In genomic region chr19:55426042-55426441, GRCh38 we compare ENCODE assay signal across 23 cellular contexts. TPM values are rescaled to one million over a fixed set of nuclear protein-coding genes. Genes with fewer than 3 reads are reported as not detected.
DNase-seq lines count a peak whose midpoint lies in the region; ATAC-seq and TF ChIP-seq lines count a peak whose summit lies in the region.
"Had no signal": no experiment of that assay in that cellular context is flagged by ENCODE, and none has a peak within 500 bp of the region (broad histone marks: within the 10 kb centered on the region; RNA-seq: fewer than 3 reads in every experiment).

No MANE protein-coding gene starts in this region.

- POLR2A ChIA-PET in activated CD4-positive, alpha-beta T cell treated with anti-CD3 and anti-CD28 coated beads for 36 hours (lab: Charles Lee), result no interaction called here

- ATAC-seq in activated CD4-positive, alpha-beta T cell treated with anti-CD3 and anti-CD28 coated beads for 36 hours, result no peak
- ATAC-seq in HG03175 (IDR thresholded peaks at IDR 0.05; ENCODE audit: unreplicated experiment), result no peak
- ATAC-seq: CD8-positive, alpha-beta T cell; GM12878; HCT116 had no signal

- H3K4me1 Mint-ChIP-seq in activated CD4-positive, alpha-beta T cell treated with anti-CD3 and anti-CD28 coated beads for 36 hours, result peaks cover 10% of the 10 kb centered on the region

- peaks cover 0 to 2% (median 0%) of the 10 kb centered on the region in 45 donors for H3K27me3 ChIP-seq in dorsolateral prefrontal cortex
- H3K27me3 ChIP-seq in layer of hippocampus (ENCODE audit: control insufficient read depth, insufficient read depth, low read length), result no peaks in the 10 kb centered on the region
- H3K27me3 ChIP-seq: BLaER1, SJCRH30 had no signal

- DNase-seq in Ammon's horn (ENCODE audit: low spot score) (peak; percentile 92), dorsolateral prefrontal cortex (peak in 2 of 10 donors; percentile 63 to 64), putamen (ENCODE audit: low spot score) (peak; percentile 94), NOMO-1 treated with dmso at 0.1 percent for 144 hours (lab: John Stamatoyannopoulos, UW; ENCODE audit: unreplicated experiment) (no peak), T-helper 2 cell (no peak)
- DNase-seq in activated CD4-positive, alpha-beta T cell treated with anti-CD3 and anti-CD28 coated beads for 36 hours, result no peak
- DNase-seq: CD8-positive, alpha-beta T cell; DMS53; EL; GOT3; KG1; NCI-H1417; NCI-H187 treated with DMSO at 0.1 percent for 48 hours; NCI-H2227 treated with DMSO at 0.1 percent for 48 hours; NCI-H510A treated with DMSO at 0.1 percent for 48 hours; NCI-H82; SJCRH30 had no signal

- no peak overlapping the region for H3K27ac Mint-ChIP-seq in activated CD4-positive, alpha-beta T cell treated with anti-CD3 and anti-CD28 coated beads for 36 hours
- H3K27ac Mint-ChIP-seq: CD8-positive, alpha-beta T cell had no signal

- H3K4me3 ChIP-seq in dorsolateral prefrontal cortex, result peak overlapping the region in 55 of 59 donors; percentile 6 to 70 (median 42)
- H3K4me3 ChIP-seq: BLaER1, GM12878, SJCRH30 had no signal

- peaks cover 8% of the 10 kb centered on the region for H3K27me3 Mint-ChIP-seq in activated CD4-positive, alpha-beta T cell treated with anti-CD3 and anti-CD28 coated beads for 36 hours

- no peaks in the 10 kb centered on the region for H3K9me3 Mint-ChIP-seq in activated CD4-positive, alpha-beta T cell treated with anti-CD3 and anti-CD28 coated beads for 36 hours (ENCODE audit: low read depth)
- H3K9me3 Mint-ChIP-seq: CD8-positive, alpha-beta T cell had no signal

- intact Hi-C loops in dorsolateral prefrontal cortex (cut with DNase I), result loop anchor here in 1 of 2 donors (2.0 kb wide), 1 partner anchor 21 kb away; no protein-coding TSS in a partner anchor
- intact Hi-C loops in activated CD4-positive, alpha-beta T cell treated with anti-CD3 and anti-CD28 coated beads for 36 hours (cut with DNase I, micrococcal nuclease), result no loop called here

- H3K27ac ChIP-seq in dorsolateral prefrontal cortex (peak overlapping the region; percentile 67 to 100 (median 96)), layer of hippocampus (ENCODE audit: low read depth, low read length) (peak overlapping the region; percentile 94)
- H3K27ac ChIP-seq: 22Rv1, BLaER1, SJCRH30 had no signal

- CTCF ChIA-PET in activated CD4-positive, alpha-beta T cell treated with anti-CD3 and anti-CD28 coated beads for 36 hours (lab: Charles Lee), result no interaction called here

- peak in 9 of 56 donors; percentile 11 to 32 (median 21) for TF ChIP-seq CTCF in dorsolateral prefrontal cortex (IDR thresholded peaks at IDR 0.05 in 54 of 56, conservative IDR thresholded peaks at IDR 0.05 in 2 of 56; ENCODE audit: low read depth in 1 of 56, partially characterized antibody in 56 of 56)

- H3K4me3 Mint-ChIP-seq in activated CD4-positive, alpha-beta T cell treated with anti-CD3 and anti-CD28 coated beads for 36 hours, result no peak overlapping the region
- H3K4me3 Mint-ChIP-seq: CD8-positive, alpha-beta T cell had no signal

- H3K36me3 Mint-ChIP-seq in activated CD4-positive, alpha-beta T cell treated with anti-CD3 and anti-CD28 coated beads for 36 hours (ENCODE audit: low read depth), result no peaks in the 10 kb centered on the region
- H3K36me3 Mint-ChIP-seq: CD8-positive, alpha-beta T cell had no signal

RNA-seq across cellular contexts. Expression of gene SHISA7, which starts 17.1 kb away (rescaled TPM):
- total RNA-seq in dorsolateral prefrontal cortex, result 10 to 100 TPM; 24.3 to 47.1 (median 34.5) TPM
- total RNA-seq in activated CD4-positive, alpha-beta T cell treated with anti-CD3 and anti-CD28 coated beads for 36 hours, result not detected
- total RNA-seq: CD8-positive, alpha-beta T cell; GM12878; SJCRH30 had no signal

RNA-seq across cellular contexts. Expression of gene UBE2S, which starts 18.5 kb away (rescaled TPM):
- total RNA-seq in dorsolateral prefrontal cortex, result 10 to 100 TPM; 22.0 to 70.5 (median 39.8) TPM
- 100 to 1,000 TPM; 228 to 342 TPM for total RNA-seq in activated CD4-positive, alpha-beta T cell treated with anti-CD3 and anti-CD28 coated beads for 36 hours

RNA-seq across cellular contexts. Expression of gene ISOC2, which starts 35.4 kb away (rescaled TPM):
- total RNA-seq in dorsolateral prefrontal cortex, result 10 to 100 TPM; 25.1 to 48.5 (median 36.7) TPM
- total RNA-seq in activated CD4-positive, alpha-beta T cell treated with anti-CD3 and anti-CD28 coated beads for 36 hours, result 10 to 100 TPM; 24.3 to 28.0 TPM

RNA-seq across cellular contexts. Expression of gene C19orf85, which starts 38.5 kb away (rescaled TPM):
- under 1 TPM in 1 of 120 experiments, not detected in 119; 0.57 TPM for total RNA-seq in dorsolateral prefrontal cortex
- total RNA-seq in activated CD4-positive, alpha-beta T cell treated with anti-CD3 and anti-CD28 coated beads for 36 hours, result not detected
- total RNA-seq: CD8-positive, alpha-beta T cell; GM12878; SJCRH30 had no signal

RNA-seq across cellular contexts. Expression of gene RPL28, which starts 40.3 kb away (rescaled TPM):
- 100 to 1,000 TPM; 315 to 923 (median 541) TPM for total RNA-seq in dorsolateral prefrontal cortex
- 1,000 to 10,000 TPM; 2,751 to 4,078 TPM for total RNA-seq in activated CD4-positive, alpha-beta T cell treated with anti-CD3 and anti-CD28 coated beads for 36 hours

Comparison
In these comparisons a context has a peak if more than half of its experiments do, and no peak if none do; other contexts are left out.
1. DNase-seq: peak in Ammon's horn (single experiment) and putamen (single experiment); none in NOMO-1 treated with dmso at 0.1 percent for 144 hours (single experiment), T-helper 2 cell (0 of 5) and activated CD4-positive, alpha-beta T cell treated with anti-CD3 and anti-CD28 coated beads for 36 hours (single experiment).
2. RNA of gene SHISA7, which starts 17.1 kb away (total RNA-seq): 24.3 to 47.1 TPM in dorsolateral prefrontal cortex; not detected in activated CD4-positive, alpha-beta T cell treated with anti-CD3 and anti-CD28 coated beads for 36 hours; every median in the first group is over 10 times any median in the second.